In the genomic region with DNA sequence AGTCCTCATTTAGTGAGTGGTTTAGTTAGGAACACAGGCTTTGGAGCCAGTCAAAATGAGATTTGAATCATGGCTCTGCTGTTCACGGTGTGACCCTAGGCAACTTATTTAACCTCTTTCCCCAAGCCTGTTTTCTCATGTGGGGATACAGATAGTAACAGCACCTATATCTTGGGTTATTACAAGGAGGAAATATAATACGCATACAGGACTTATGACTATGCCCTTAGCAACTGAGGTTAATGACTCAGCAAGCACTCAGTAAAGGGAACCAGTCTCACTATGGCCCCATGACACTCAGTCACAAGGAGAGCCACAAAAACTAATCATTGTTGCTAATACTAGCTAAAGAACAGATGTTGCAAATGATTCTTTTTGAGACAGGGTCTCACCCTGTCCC, we compare ENCODE assay signal across 8 cellular contexts. TPM values are rescaled to one million over a fixed set of nuclear protein-coding genes. Genes with fewer than 3 reads are reported as not detected.
DNase-seq lines count a peak whose midpoint lies in the region; ATAC-seq and TF ChIP-seq lines count a peak whose summit lies in the region.
"Had no signal": no experiment of that assay in that cellular context is flagged by ENCODE, and none has a peak within 500 bp of the region (broad histone marks: within the 10 kb centered on the region; RNA-seq: fewer than 3 reads in every experiment).

No MANE protein-coding gene starts in this region.

- DNase-seq in RWPE1 (ENCODE audit: low spot score) (peak; percentile 60), lung (ENCODE audit: low spot score) (no peak), LoVo (ENCODE audit: low spot score) (no peak), type B pancreatic cell (ENCODE audit: extremely low spot score, unreplicated experiment) (no peak), testis (no peak)

- no peak for TF ChIP-seq POLR2A in testis (IDR thresholded peaks at IDR 0.05)

- no peaks in the 10 kb centered on the region for H3K9me3 Mint-ChIP-seq in type B pancreatic cell

- H3K27ac ChIP-seq in RWPE1, result peak overlapping the region; percentile 44
- no peak overlapping the region for H3K27ac ChIP-seq in lung (ENCODE audit: low read depth in 1 of 2, low read length in 1 of 2)
- H3K27ac ChIP-seq in testis, result no peak overlapping the region
- H3K27ac ChIP-seq: SJSA1 had no signal

- intact Hi-C loops in testis (cut with DNase I; ENCODE audit: low total_unique reads), result no loop called here

- no peaks in the 10 kb centered on the region for H3K27me3 Mint-ChIP-seq in type B pancreatic cell

- TF ChIP-seq CTCF in RWPE1 (conservative IDR thresholded peaks at IDR 0.05; ENCODE audit: low read depth), result no peak
- no peak for TF ChIP-seq CTCF in lung (IDR thresholded peaks at IDR 0.05; ENCODE audit: control extremely low read depth, extremely low read depth)
- TF ChIP-seq CTCF in type B pancreatic cell (conservative IDR thresholded peaks at IDR 0.05), result no peak
- no peak for TF ChIP-seq CTCF in testis (IDR thresholded peaks at IDR 0.05)

- peaks cover 0 to 3% of the 10 kb centered on the region in 2 donors for H3K4me1 ChIP-seq in lung (ENCODE audit: control insufficient read depth in 2 of 2, insufficient read depth in 2 of 2, low read length in 2 of 2)
- no peaks in the 10 kb centered on the region for H3K4me1 ChIP-seq in testis

- H3K9me3 ChIP-seq in lung (ENCODE audit: control insufficient read depth in 2 of 2, insufficient read depth in 1 of 2, low read length in 1 of 2), result no peaks in the 10 kb centered on the region
- H3K9me3 ChIP-seq in testis, result no peaks in the 10 kb centered on the region
- H3K9me3 ChIP-seq: SJSA1 had no signal

- peaks cover 3% of the 10 kb centered on the region in 2 donors for H3K36me3 ChIP-seq in lung (ENCODE audit: control insufficient read depth in 2 of 2, insufficient read depth in 2 of 2, low read length in 2 of 2)
- H3K36me3 ChIP-seq in testis (ENCODE audit: low read depth, missing control alignments), result no peaks in the 10 kb centered on the region
- H3K36me3 ChIP-seq: SJSA1 had no signal

- no peak overlapping the region for H3K27ac Mint-ChIP-seq in type B pancreatic cell

- H3K4me3 ChIP-seq in lung, result no peak overlapping the region
- no peak overlapping the region for H3K4me3 ChIP-seq in testis
- H3K4me3 ChIP-seq: SJSA1 had no signal

- ATAC-seq in GM18909 (IDR thresholded peaks at IDR 0.05; ENCODE audit: poor library complexity, unreplicated experiment), result peak; percentile 73
- peak; percentile 87 for ATAC-seq in HG02870 (IDR thresholded peaks at IDR 0.05; ENCODE audit: unreplicated experiment)
- ATAC-seq in lung (ENCODE audit: insufficient read depth, low FRiP score), result peak; percentile 67

- WGBS in lung, 2 donors, result 59 to 71% methylated on average over 2 of the region's 2 CpGs
- 93% methylated on average over 2 of the region's 2 CpGs for WGBS in testis, 2 donors

- H3K27me3 ChIP-seq in lung (ENCODE audit: control insufficient read depth, insufficient read depth) (no peaks in the 10 kb centered on the region), testis (no peaks in the 10 kb centered on the region)
- H3K27me3 ChIP-seq: SJSA1 had no signal

- POLR2A ChIA-PET in RWPE1 (lab: Yijun Ruan, JAX; ENCODE audit: low non-redundant PET), result no interaction called here

- peaks cover 18% of the 10 kb centered on the region for H3K4me1 Mint-ChIP-seq in type B pancreatic cell (ENCODE audit: unreplicated experiment)

- CTCF ChIA-PET in RWPE1 (lab: Yijun Ruan, JAX), result no interaction called here

- peaks cover 13% of the 10 kb centered on the region for H3K36me3 Mint-ChIP-seq in type B pancreatic cell

- H3K4me3 Mint-ChIP-seq in type B pancreatic cell, result no peak overlapping the region

RNA-seq across cellular contexts. Expression of a gene that starts 45.9 kb away (rescaled TPM):
- 10 to 100 TPM; 35.4 to 50.0 TPM for total RNA-seq in lung
- 10 to 100 TPM; 11.6 to 27.5 TPM for polyA plus RNA-seq in lung
- 27.9 and 49.6 TPM in 2 replicates for total RNA-seq in type B pancreatic cell (ENCODE audit: low replicate concordance)
- total RNA-seq in testis, result 10 to 100 TPM; 27.6 to 42.6 TPM
- polyA plus RNA-seq in testis (ENCODE audit: insufficient read depth, low read depth, low replicate concordance), result 18.8 TPM
